In genomic region chr2:230643576-230644291, GRCh38 we compare ENCODE assay signal across 8 cellular contexts.
DNase-seq lines count a peak whose midpoint lies in the region; ATAC-seq and TF ChIP-seq lines count a peak whose summit lies in the region.

No MANE protein-coding gene starts in this region.

- peaks cover 28% of the 10 kb centered on the region for H3K4me1 Mint-ChIP-seq in CD4-positive, alpha-beta T cell (ENCODE audit: low read depth)
- peaks cover 14 to 36% (median 24%) of the 10 kb centered on the region in 7 donors for H3K4me1 Mint-ChIP-seq in naive thymus-derived CD4-positive, alpha-beta T cell

- H3K4me3 Mint-ChIP-seq in CD4-positive, alpha-beta T cell, result peak overlapping the region; percentile 52
- peak overlapping the region; percentile 23 to 84 (median 72) for H3K4me3 Mint-ChIP-seq in naive thymus-derived CD4-positive, alpha-beta T cell

- peak overlapping the region; percentile 91 for H3K27ac Mint-ChIP-seq in CD4-positive, alpha-beta T cell
- peak overlapping the region; percentile 87 to 98 (median 94) for H3K27ac Mint-ChIP-seq in naive thymus-derived CD4-positive, alpha-beta T cell

- H3K4me3 ChIP-seq in MM.1S (ENCODE audit: low read length), result no peak overlapping the region
- peak overlapping the region; percentile 31 for H3K4me3 ChIP-seq in naive thymus-derived CD4-positive, alpha-beta T cell (ENCODE audit: low read length)

- no peaks in the 10 kb centered on the region for H3F3A ChIP-seq in MM.1S (ENCODE audit: insufficient read depth, low read length)

- intact Hi-C loops in CD4-positive, alpha-beta T cell (cut with DNase I, micrococcal nuclease), result loop anchor here in 1 of 2 experiments (1.0 kb wide), 1 partner anchor 155 kb away; no protein-coding TSS in a partner anchor
- intact Hi-C loops in naive thymus-derived CD4-positive, alpha-beta T cell (cut with micrococcal nuclease), result loop anchor here (1.0 to 5.0 kb wide), 5 partner anchors 16 to 151 kb away; partner anchors contain the start of gene CAB39 (in 2 of the 2)

- peak in 1 of 10 experiments; percentile 41 for DNase-seq in CD4-positive, alpha-beta T cell
- DNase-seq in MM.1S, result peak; percentile 20
- DNase-seq in activated naive CD4-positive, alpha-beta T cell treated with anti-CD3 and anti-CD28 coated beads, Interleukin-2, amount 50 U/mL, for 16 hours, result peak; percentile 73
- peak in 8 of 9 donors; percentile 42 to 72 (median 62) for DNase-seq in naive thymus-derived CD4-positive, alpha-beta T cell
- no peak for DNase-seq in SIG-M5 treated with dmso at 0.1 percent for 504 hours (lab: John Stamatoyannopoulos, UW; ENCODE audit: unreplicated experiment)
- no peak for DNase-seq in SK-N-DZ (ENCODE audit: low spot score)
- DNase-seq in NCI-H2227 (lab: John Stamatoyannopoulos, UW; ENCODE audit: unreplicated experiment), result no peak

- H3K9me2 ChIP-seq in MM.1S (replicated peaks; ENCODE audit: insufficient read depth, low read length), result no peaks in the 10 kb centered on the region

- no peaks in the 10 kb centered on the region for H3K36me3 ChIP-seq in MM.1S (replicated peaks; ENCODE audit: insufficient read depth, low read length)
- H3K36me3 ChIP-seq in naive thymus-derived CD4-positive, alpha-beta T cell (ENCODE audit: control insufficient read depth in 2 of 3, insufficient read depth in 3 of 3, low read length in 3 of 3), result no peaks in the 10 kb centered on the region

- peak overlapping the region; percentile 73 for H3K27ac ChIP-seq in CD4-positive, alpha-beta T cell (ENCODE audit: low read depth, low read length)
- H3K27ac ChIP-seq in MM.1S (ENCODE audit: low read length), result peak overlapping the region; percentile 10; the same call in 1 of the 2 replicates
- peak overlapping the region; percentile 68 for H3K27ac ChIP-seq in naive thymus-derived CD4-positive, alpha-beta T cell (ENCODE audit: low read depth, low read length)

- H3K9me3 ChIP-seq in CD4-positive, alpha-beta T cell (ENCODE audit: control insufficient read depth, low read length), result no peaks in the 10 kb centered on the region
- H3K9me3 ChIP-seq in MM.1S (replicated peaks; ENCODE audit: insufficient read depth, low read length), result no peaks in the 10 kb centered on the region
- no peaks in the 10 kb centered on the region for H3K9me3 ChIP-seq in naive thymus-derived CD4-positive, alpha-beta T cell (ENCODE audit: control insufficient read depth in 2 of 3, low read length in 3 of 3)

- no peaks in the 10 kb centered on the region for H3K36me3 Mint-ChIP-seq in CD4-positive, alpha-beta T cell (ENCODE audit: low read depth)
- peaks cover 0 to 12% (median 0%) of the 10 kb centered on the region in 5 donors for H3K36me3 Mint-ChIP-seq in naive thymus-derived CD4-positive, alpha-beta T cell

- 0 out of 2 replicates have a peak overlapping the region, but pooled peaks have one; percentile 0 for H3K4me2 ChIP-seq in MM.1S (ENCODE audit: low read depth, low read length)

- H2AFZ ChIP-seq in MM.1S (ENCODE audit: low read length), result peak overlapping the region; percentile 31

- no peaks in the 10 kb centered on the region for H4K20me1 ChIP-seq in MM.1S (ENCODE audit: insufficient read depth, low read length)

- H3K27me3 ChIP-seq in CD4-positive, alpha-beta T cell (ENCODE audit: control insufficient read depth, insufficient read depth, low read length), result no peaks in the 10 kb centered on the region
- no peaks in the 10 kb centered on the region for H3K27me3 ChIP-seq in MM.1S (replicated peaks; ENCODE audit: insufficient read depth, low read length)
- no peaks in the 10 kb centered on the region for H3K27me3 ChIP-seq in naive thymus-derived CD4-positive, alpha-beta T cell (ENCODE audit: control insufficient read depth in 2 of 2, insufficient read depth in 2 of 2, low read length in 2 of 2)

- CTCF ChIA-PET in CD4-positive, alpha-beta T cell (lab: Charles Lee), result interaction anchor here (1.1 kb wide), 1 partner anchor 16 kb away, joined by 3 read pairs; no protein-coding TSS in a partner anchor
- CTCF ChIA-PET in naive thymus-derived CD4-positive, alpha-beta T cell (lab: Charles Lee), result interaction anchor here (0.5 to 1.2 kb wide), 6 partner anchors 18 to 155 kb away, joined by 3 to 5 read pairs (median 3); no protein-coding TSS in a partner anchor

- H3K9me3 Mint-ChIP-seq in CD4-positive, alpha-beta T cell, result peaks cover 3% of the 10 kb centered on the region
- peaks cover 0 to 9% (median 0%) of the 10 kb centered on the region in 11 donors for H3K9me3 Mint-ChIP-seq in naive thymus-derived CD4-positive, alpha-beta T cell

- H3K4me1 ChIP-seq in MM.1S (ENCODE audit: low read length), result peaks cover 9% of the 10 kb centered on the region
- H3K4me1 ChIP-seq in naive thymus-derived CD4-positive, alpha-beta T cell (ENCODE audit: control insufficient read depth in 2 of 2, insufficient read depth in 2 of 2, low read length in 2 of 2), result peaks cover 20 to 24% of the 10 kb centered on the region in 2 donors

- no peak overlapping the region for H3K9ac ChIP-seq in MM.1S (ENCODE audit: low read length)

- ATAC-seq in CD4-positive, alpha-beta T cell (ENCODE audit: poor library complexity), result peak; percentile 97
- ATAC-seq in GM21423 (IDR thresholded peaks at IDR 0.05; ENCODE audit: unreplicated experiment), result peak; percentile 79
- ATAC-seq in naive thymus-derived CD4-positive, alpha-beta T cell, result peak; percentile 93

- POLR2A ChIA-PET in CD4-positive, alpha-beta T cell (lab: Charles Lee), result interaction anchor here (0.7 to 3.3 kb wide), 11 partner anchors 10 to 424 kb away, joined by 3 to 43 read pairs (median 4); partner anchors contain the start of genes CAB39 and SP110
- POLR2A ChIA-PET in naive thymus-derived CD4-positive, alpha-beta T cell (lab: Charles Lee), result interaction anchor here (0.6 to 2.5 kb wide), 8 partner anchors 8 to 425 kb away, joined by 3 to 10 read pairs (median 4); partner anchors contain the start of gene CAB39

- no peaks in the 10 kb centered on the region for H3K27me3 Mint-ChIP-seq in CD4-positive, alpha-beta T cell
- no peaks in the 10 kb centered on the region for H3K27me3 Mint-ChIP-seq in naive thymus-derived CD4-positive, alpha-beta T cell

- no peak for TF ChIP-seq CTCF in CD4-positive, alpha-beta T cell (IDR thresholded peaks at IDR 0.05)
- no peak for TF ChIP-seq CTCF in MM.1S (IDR thresholded peaks at IDR 0.05; ENCODE audit: low read length)

- no peaks in the 10 kb centered on the region for H3K79me2 ChIP-seq in MM.1S (ENCODE audit: low read length)

Comparison
In these comparisons a context has a peak if more than half of its experiments do, and no peak if none do; other contexts are left out.
1. DNase-seq: peak in MM.1S (single experiment), activated naive CD4-positive, alpha-beta T cell treated with anti-CD3 and anti-CD28 coated beads, Interleukin-2, amount 50 U/mL, for 16 hours (single experiment) and naive thymus-derived CD4-positive, alpha-beta T cell (8 of 9); none in SIG-M5 treated with dmso at 0.1 percent for 504 hours (single experiment), SK-N-DZ (single experiment) and NCI-H2227 (single experiment).
2. H3K27ac ChIP-seq: peak in every context shown above with its lines; median percentile 73 in CD4-positive, alpha-beta T cell; 68 in naive thymus-derived CD4-positive, alpha-beta T cell; 10 in MM.1S.
3. Peak in every context shown above with its lines, with median percentiles within 50 percentile points of each other: ATAC-seq.